8 cellular contexts compared by ENCODE assay signal in genomic region chr3:190863119-190863465, GRCh38. TPM values are rescaled to one million over a fixed set of nuclear protein-coding genes. Genes with fewer than 3 reads are reported as not detected.
DNase-seq lines count a peak whose midpoint lies in the region; ATAC-seq, FAIRE-seq and TF ChIP-seq lines count a peak whose summit lies in the region.

No MANE protein-coding gene starts in this region.

- H3K4me1 ChIP-seq in CD4-positive, alpha-beta memory T cell (ENCODE audit: insufficient read depth, low read length), result no peaks in the 10 kb centered on the region
- H3K4me1 ChIP-seq in endothelial cell of umbilical vein (ENCODE audit: control insufficient read depth, extremely low read depth, insufficient read depth, low read length), result no peaks in the 10 kb centered on the region

- CTCF ChIA-PET in CD4-positive, alpha-beta memory T cell (lab: Charles Lee; ENCODE audit: partially characterized antibody), result interaction anchor here (1.3 kb wide), 1 partner anchor 20 kb away, joined by 3 read pairs; no protein-coding TSS in a partner anchor
- CTCF ChIA-PET in endothelial cell of umbilical vein (lab: Charles Lee), result interaction anchor here (0.9 to 1.2 kb wide), 4 partner anchors 21 to 236 kb away, joined by 3 to 13 read pairs (median 3); no protein-coding TSS in a partner anchor

- peaks cover 0 to 11% (median 8%) of the 10 kb centered on the region in 4 donors for H3K4me1 Mint-ChIP-seq in CD4-positive, alpha-beta memory T cell
- H3K4me1 Mint-ChIP-seq in neural crest cell, result no peaks in the 10 kb centered on the region

- no peaks in the 10 kb centered on the region for H4K20me1 ChIP-seq in endothelial cell of umbilical vein (replicated peaks; ENCODE audit: control insufficient read depth, extremely low read depth, insufficient read depth, low read length)

- no peaks in the 10 kb centered on the region for H3K36me3 ChIP-seq in CD4-positive, alpha-beta memory T cell (ENCODE audit: insufficient read depth, low read length)
- no peaks in the 10 kb centered on the region for H3K36me3 ChIP-seq in endothelial cell of umbilical vein (ENCODE audit: control insufficient read depth in 2 of 2, extremely low read depth in 1 of 2, insufficient read depth in 2 of 2, low read length in 2 of 2)

- peak overlapping the region; percentile 8 for H3K9ac ChIP-seq in endothelial cell of umbilical vein (replicated peaks; ENCODE audit: extremely low read depth, insufficient read depth, low read length)

- peak overlapping the region in 6 of 8 donors; percentile 13 to 76 (median 68) for H3K4me3 Mint-ChIP-seq in CD4-positive, alpha-beta memory T cell
- H3K4me3 Mint-ChIP-seq in neural crest cell, result peak overlapping the region; percentile 86

- H3K27me3 ChIP-seq in CD4-positive, alpha-beta memory T cell (ENCODE audit: insufficient read depth, low read length), result no peaks in the 10 kb centered on the region
- H3K27me3 ChIP-seq in endothelial cell of umbilical vein (ENCODE audit: control insufficient read depth in 2 of 2, insufficient read depth in 2 of 2, low read length in 2 of 2), result peaks cover 2 to 14% of the 10 kb centered on the region in 2 experiments

- H2AFZ ChIP-seq in endothelial cell of umbilical vein (ENCODE audit: low read depth, low read length), result peak overlapping the region; percentile 86

- TF ChIP-seq CTCF in endothelial cell of umbilical vein (IDR thresholded peaks at IDR 0.05; ENCODE audit: extremely low read depth in 1 of 2, insufficient read depth in 1 of 2, low read depth in 1 of 2, low read length in 2 of 2) (no peak), neural crest cell (conservative IDR thresholded peaks at IDR 0.05) (no peak)

- dilution Hi-C loops in endothelial cell of umbilical vein (cut with MboI; ENCODE audit: extremely low pct_ligation_motif_present, low sequenced_read_pairs), result no loop called here

- no peak overlapping the region for H3K27ac Mint-ChIP-seq in CD4-positive, alpha-beta memory T cell
- peak overlapping the region; percentile 19 for H3K27ac Mint-ChIP-seq in neural crest cell (ENCODE audit: unreplicated experiment)

- DNase-seq in CD4-positive, alpha-beta memory T cell, result no peak
- DNase-seq in LoVo (ENCODE audit: low spot score) (peak; percentile 18), endothelial cell of umbilical vein (ENCODE audit: low read depth, low spot score) (no peak), neural crest cell (ENCODE audit: low read depth, low spot score) (no peak), CD1c-positive myeloid dendritic cell (ENCODE audit: extremely low spot score) (no peak), GM12892 (ENCODE audit: insufficient read length) (no peak)

- no peaks in the 10 kb centered on the region for H3K9me3 ChIP-seq in CD4-positive, alpha-beta memory T cell (ENCODE audit: control insufficient read depth in 1 of 2, low read length in 2 of 2)
- H3K9me3 ChIP-seq in endothelial cell of umbilical vein (replicated peaks; ENCODE audit: control insufficient read depth, insufficient read depth, low read length), result no peaks in the 10 kb centered on the region

- H3K4me3 ChIP-seq in CD4-positive, alpha-beta memory T cell (ENCODE audit: low read length in 2 of 2), result no peak overlapping the region
- peak overlapping the region; percentile 23 to 59 (median 46) for H3K4me3 ChIP-seq in endothelial cell of umbilical vein (replicated peaks in 1 of 3; ENCODE audit: insufficient read depth in 1 of 3, low read depth in 1 of 3, low read length in 3 of 3)

- no peaks in the 10 kb centered on the region for H3K36me3 Mint-ChIP-seq in CD4-positive, alpha-beta memory T cell
- no peaks in the 10 kb centered on the region for H3K36me3 Mint-ChIP-seq in neural crest cell (ENCODE audit: low read depth)

- BruUV-seq in endothelial cell of umbilical vein (replicated peaks; lab: Mats Ljungman, UMichigan), result no TSS peak

- FAIRE-seq in endothelial cell of umbilical vein (lab: Jason Lieb, UNC) (no peak), GM12892 (lab: Jason Lieb, UNC) (no peak)

- H3K9me3 Mint-ChIP-seq in CD4-positive, alpha-beta memory T cell, result peaks cover 0 to 4% (median 0%) of the 10 kb centered on the region in 8 donors
- H3K9me3 Mint-ChIP-seq in neural crest cell, result no peaks in the 10 kb centered on the region

- intact Hi-C loops in CD4-positive, alpha-beta memory T cell (cut with micrococcal nuclease), result no loop called here
- intact Hi-C loops in endothelial cell of umbilical vein (cut with micrococcal nuclease), result no loop called here

- ATAC-seq in HG03521 (IDR thresholded peaks at IDR 0.05; ENCODE audit: unreplicated experiment) (no peak), HG02763 (IDR thresholded peaks at IDR 0.05; ENCODE audit: unreplicated experiment) (no peak)

- H3K27ac ChIP-seq in CD4-positive, alpha-beta memory T cell (ENCODE audit: low read depth, low read length), result no peak overlapping the region
- no peak overlapping the region for H3K27ac ChIP-seq in endothelial cell of umbilical vein (ENCODE audit: insufficient read depth, low read depth, low read length)

- peaks cover 16 to 19% of the 10 kb centered on the region in 2 donors for H3K27me3 Mint-ChIP-seq in CD4-positive, alpha-beta memory T cell
- H3K27me3 Mint-ChIP-seq in neural crest cell (ENCODE audit: low read depth), result peaks cover 64% of the 10 kb centered on the region

- POLR2A ChIA-PET in CD4-positive, alpha-beta memory T cell (lab: Charles Lee; ENCODE audit: partially characterized antibody), result no interaction called here
- POLR2A ChIA-PET in endothelial cell of umbilical vein (lab: Charles Lee), result interaction anchor here (0.7 kb wide), 2 partner anchors 80 to 112 kb away, joined by 3 read pairs; no protein-coding TSS in a partner anchor

- H3K4me2 ChIP-seq in endothelial cell of umbilical vein (ENCODE audit: insufficient read depth, low read length), result peak overlapping the region; percentile 73

- H3K9me1 ChIP-seq in endothelial cell of umbilical vein (replicated peaks; ENCODE audit: control insufficient read depth, extremely low read depth, insufficient read depth, low read length), result no peaks in the 10 kb centered on the region

- TF ChIP-seq POLR2A in endothelial cell of umbilical vein (IDR thresholded peaks at IDR 0.05; ENCODE audit: low read depth, low read length), result no peak
- no peak for TF ChIP-seq POLR2A in GM12892 (IDR thresholded peaks at IDR 0.05; ENCODE audit: low read depth, low read length)

- H3K79me2 ChIP-seq in endothelial cell of umbilical vein (ENCODE audit: control insufficient read depth, insufficient read depth, low read length), result no peaks in the 10 kb centered on the region

TF ChIP-seq in endothelial cell of umbilical vein, 7 proteins besides CTCF, POLR2A, EP300 and RAD21:
- TF ChIP-seq MAX (IDR thresholded peaks at IDR 0.05; ENCODE audit: insufficient read depth, insufficient read length) (no peak), POLR2AphosphoS5 (IDR thresholded peaks at IDR 0.05; ENCODE audit: insufficient read depth, low read depth, low read length) (no peak), EZH2 (IDR thresholded peaks at IDR 0.05; ENCODE audit: borderline replicate concordance, low read depth, low read length, severe bottlenecking) (no peak), GATA2 (IDR thresholded peaks at IDR 0.05; ENCODE audit: insufficient read depth, insufficient read length, low read depth, low read length) (no peak), FOS (IDR thresholded peaks at IDR 0.05; ENCODE audit: borderline replicate concordance, insufficient read depth, low read length) (no peak), JUN (IDR thresholded peaks at IDR 0.05; ENCODE audit: borderline replicate concordance, insufficient read depth, insufficient read length, low read depth) (no peak), MYC (IDR thresholded peaks at IDR 0.05; ENCODE audit: low read depth, low read length) (no peak)

RNA-seq across cellular contexts. Expression of gene GMNC, which starts 0.6 kb away (rescaled TPM):
- total RNA-seq in CD4-positive, alpha-beta memory T cell, result not detected
- not detected for polyA plus RNA-seq in CD4-positive, alpha-beta memory T cell
- total RNA-seq in endothelial cell of umbilical vein, result not detected in 2 replicates
- not detected in 2 replicates for polyA plus RNA-seq in endothelial cell of umbilical vein
- not detected in 2 replicates for polyA plus RNA-seq in endothelial cell of umbilical vein (2011; cell fraction: cytosol; rRNA removed)
- polyA plus RNA-seq in endothelial cell of umbilical vein (2011; cell fraction: nucleus; rRNA removed), result not detected in 2 replicates
- polyA plus RNA-seq in endothelial cell of umbilical vein (2012), result not detected in 2 replicates
- not detected in 2 replicates for polyA minus RNA-seq in endothelial cell of umbilical vein
- polyA minus RNA-seq in endothelial cell of umbilical vein (2011; cell fraction: cytosol; rRNA and poly(A)+ RNA removed), result not detected
- polyA minus RNA-seq in endothelial cell of umbilical vein (2011; cell fraction: nucleus; rRNA and poly(A)+ RNA removed), result not detected in 2 replicates
- not detected in 2 replicates for total RNA-seq in neural crest cell
- polyA plus RNA-seq in GM12892 (2012; ENCODE audit: missing spikeins), result not detected

Comparison
In these comparisons a context has a peak if more than half of its experiments do, and no peak if none do; other contexts are left out.
1. H3K4me3 ChIP-seq: peak in endothelial cell of umbilical vein (3 of 3); none in CD4-positive, alpha-beta memory T cell (0 of 2).